9 cellular contexts compared by ENCODE assay signal in the genomic region with DNA sequence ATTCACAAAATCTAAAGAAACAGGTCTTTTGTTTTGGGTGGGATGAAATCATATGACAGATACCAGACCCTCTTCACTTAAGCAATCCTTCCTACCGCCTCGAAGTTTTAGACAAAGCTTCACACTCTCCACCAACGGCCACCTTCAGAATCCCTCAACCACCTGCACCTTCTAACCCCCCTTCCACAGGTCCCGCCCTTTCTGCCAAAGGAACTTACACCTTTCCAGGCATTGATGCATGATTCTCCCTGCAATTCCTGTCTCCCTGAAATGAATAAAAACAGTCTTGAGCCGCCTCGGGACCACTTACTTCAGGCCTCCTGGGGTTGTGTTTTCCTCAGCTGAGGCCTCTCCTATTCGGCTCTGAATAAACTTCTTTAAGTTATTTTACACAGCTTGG. TPM values are rescaled to one million over a fixed set of nuclear protein-coding genes. Genes with fewer than 3 reads are reported as not detected.
DNase-seq lines count a peak whose midpoint lies in the region; ATAC-seq, FAIRE-seq and TF ChIP-seq lines count a peak whose summit lies in the region.
"Had no signal": no experiment of that assay in that cellular context is flagged by ENCODE, and none has a peak within 500 bp of the region (broad histone marks: within the 10 kb centered on the region; RNA-seq: fewer than 3 reads in every experiment).

No MANE protein-coding gene starts in this region.

- peaks cover 11% of the 10 kb centered on the region for H3K27me3 Mint-ChIP-seq in activated naive CD4-positive, alpha-beta T cell treated with anti-CD3 and anti-CD28 coated beads, Interleukin-2, amount 10 ng/mL, durations not matched to agents 7 days and 5 days
- H3K27me3 Mint-ChIP-seq in brain, result peaks cover 5% of the 10 kb centered on the region
- no peaks in the 10 kb centered on the region for H3K27me3 Mint-ChIP-seq in type B pancreatic cell

- FAIRE-seq in GM12891 (lab: Jason Lieb, UNC), result no peak
- FAIRE-seq: G401.6 had no signal

- no peak for TF ChIP-seq CTCF in brain (conservative IDR thresholded peaks at IDR 0.05)
- no peak for TF ChIP-seq CTCF in type B pancreatic cell (conservative IDR thresholded peaks at IDR 0.05)

- TF ChIP-seq POLR2A in GM12891 (IDR thresholded peaks at IDR 0.05; ENCODE audit: low read depth, low read length), result no peak

- peak overlapping the region; percentile 45 for H3K4me3 Mint-ChIP-seq in activated naive CD4-positive, alpha-beta T cell treated with anti-CD3 and anti-CD28 coated beads, Interleukin-2, amount 10 ng/mL, durations not matched to agents 7 days and 5 days
- H3K4me3 Mint-ChIP-seq in brain (peak overlapping the region in 4 of 5 experiments; percentile 67 to 92 (median 90)), type B pancreatic cell (peak overlapping the region; percentile 88)

- peak overlapping the region; percentile 51 for H3K27ac Mint-ChIP-seq in activated naive CD4-positive, alpha-beta T cell treated with anti-CD3 and anti-CD28 coated beads, Interleukin-2, amount 10 ng/mL, durations not matched to agents 7 days and 5 days
- H3K27ac Mint-ChIP-seq in brain, result peak overlapping the region in 3 of 5 experiments; percentile 76 to 90 (median 83)
- H3K27ac Mint-ChIP-seq in type B pancreatic cell, result peak overlapping the region; percentile 80

- H3K4me1 Mint-ChIP-seq in activated naive CD4-positive, alpha-beta T cell treated with anti-CD3 and anti-CD28 coated beads, Interleukin-2, amount 10 ng/mL, durations not matched to agents 7 days and 5 days, result peaks cover 12% of the 10 kb centered on the region
- H3K4me1 Mint-ChIP-seq in brain, result peaks cover 38% of the 10 kb centered on the region
- peaks cover 7% of the 10 kb centered on the region for H3K4me1 Mint-ChIP-seq in type B pancreatic cell (ENCODE audit: unreplicated experiment)

- DNase-seq in activated naive CD4-positive, alpha-beta T cell treated with anti-CD3 and anti-CD28 coated beads, Interleukin-2, amount 10 ng/mL, durations not matched to agents 7 days and 5 days, result no peak
- DNase-seq in activated naive CD4-positive, alpha-beta T cell treated with anti-CD3 and anti-CD28 coated beads, Interleukin-2, amount 50 U/mL, for 16 hours, result no peak
- DNase-seq in medulla oblongata (ENCODE audit: extremely low spot score) (peak; percentile 26), type B pancreatic cell (ENCODE audit: extremely low spot score, unreplicated experiment) (no peak), GM12891 (ENCODE audit: insufficient read length, low spot score) (no peak)

- CTCF ChIA-PET in activated naive CD4-positive, alpha-beta T cell treated with anti-CD3 and anti-CD28 coated beads, Interleukin-2, amount 10 ng/mL, durations not matched to agents 7 days and 5 days (lab: Charles Lee), result interaction anchor here (1.5 kb wide), 1 partner anchor 16 kb away, joined by 4 read pairs; no protein-coding TSS in a partner anchor

- ATAC-seq in GM21381 (IDR thresholded peaks at IDR 0.05; ENCODE audit: unreplicated experiment) (no peak), HG03442 (IDR thresholded peaks at IDR 0.05; ENCODE audit: unreplicated experiment) (no peak)

- peaks cover 31% of the 10 kb centered on the region for H3K9me3 Mint-ChIP-seq in activated naive CD4-positive, alpha-beta T cell treated with anti-CD3 and anti-CD28 coated beads, Interleukin-2, amount 10 ng/mL, durations not matched to agents 7 days and 5 days
- H3K9me3 Mint-ChIP-seq in brain (peaks cover 20 to 64% (median 33%) of the 10 kb centered on the region in 5 experiments), type B pancreatic cell (no peaks in the 10 kb centered on the region)

- H3K36me3 Mint-ChIP-seq in activated naive CD4-positive, alpha-beta T cell treated with anti-CD3 and anti-CD28 coated beads, Interleukin-2, amount 10 ng/mL, durations not matched to agents 7 days and 5 days, result peaks cover 7% of the 10 kb centered on the region
- peaks cover 66% of the 10 kb centered on the region for H3K36me3 Mint-ChIP-seq in brain
- peaks cover 29% of the 10 kb centered on the region for H3K36me3 Mint-ChIP-seq in type B pancreatic cell

TF ChIP-seq in GM12891, 5 proteins besides CTCF, POLR2A, EP300 and RAD21:
- TF ChIP-seq SPI1 (IDR thresholded peaks at IDR 0.05; ENCODE audit: low read depth, low read length) (no peak), POU2F2 (IDR thresholded peaks at IDR 0.05; ENCODE audit: low read depth, low read length) (no peak), TAF1 (IDR thresholded peaks at IDR 0.05; ENCODE audit: low read depth, low read length) (no peak), POLR2AphosphoS5 (IDR thresholded peaks at IDR 0.05; ENCODE audit: low read depth, low read length) (no peak), PAX5 (IDR thresholded peaks at IDR 0.05; ENCODE audit: insufficient read depth, low read length, severe bottlenecking) (no peak)

RNA-seq across cellular contexts. Expression of gene ZNF433, which starts 0.9 kb away (rescaled TPM):
- polyA plus RNA-seq in brain (ENCODE audit: insufficient read depth, low read depth, low replicate concordance), result 0.75 TPM
- total RNA-seq in type B pancreatic cell (ENCODE audit: low replicate concordance), result 8.9 and 11.9 TPM in 2 replicates
- polyA plus RNA-seq in GM12891 (2012; ENCODE audit: low read depth, missing spikeins), result 2.5 TPM

RNA-seq across cellular contexts. Expression of gene ZNF878, which starts 18.2 kb away (rescaled TPM):
- polyA plus RNA-seq in brain (ENCODE audit: insufficient read depth, low read depth, low replicate concordance), result not detected
- total RNA-seq in type B pancreatic cell (ENCODE audit: low replicate concordance), result 1.4 and 1.8 TPM in 2 replicates
- 0.28 TPM for polyA plus RNA-seq in GM12891 (2012; ENCODE audit: low read depth, missing spikeins)

RNA-seq across cellular contexts. Expression of gene ZNF844, which starts 29.9 kb away (rescaled TPM):
- 4.1 TPM for polyA plus RNA-seq in brain (ENCODE audit: insufficient read depth, low read depth, low replicate concordance)
- 11.2 and 20.7 TPM in 2 replicates for total RNA-seq in type B pancreatic cell (ENCODE audit: low replicate concordance)
- polyA plus RNA-seq in GM12891 (2012; ENCODE audit: low read depth, missing spikeins), result 1.6 TPM
